In the genomic region with DNA sequence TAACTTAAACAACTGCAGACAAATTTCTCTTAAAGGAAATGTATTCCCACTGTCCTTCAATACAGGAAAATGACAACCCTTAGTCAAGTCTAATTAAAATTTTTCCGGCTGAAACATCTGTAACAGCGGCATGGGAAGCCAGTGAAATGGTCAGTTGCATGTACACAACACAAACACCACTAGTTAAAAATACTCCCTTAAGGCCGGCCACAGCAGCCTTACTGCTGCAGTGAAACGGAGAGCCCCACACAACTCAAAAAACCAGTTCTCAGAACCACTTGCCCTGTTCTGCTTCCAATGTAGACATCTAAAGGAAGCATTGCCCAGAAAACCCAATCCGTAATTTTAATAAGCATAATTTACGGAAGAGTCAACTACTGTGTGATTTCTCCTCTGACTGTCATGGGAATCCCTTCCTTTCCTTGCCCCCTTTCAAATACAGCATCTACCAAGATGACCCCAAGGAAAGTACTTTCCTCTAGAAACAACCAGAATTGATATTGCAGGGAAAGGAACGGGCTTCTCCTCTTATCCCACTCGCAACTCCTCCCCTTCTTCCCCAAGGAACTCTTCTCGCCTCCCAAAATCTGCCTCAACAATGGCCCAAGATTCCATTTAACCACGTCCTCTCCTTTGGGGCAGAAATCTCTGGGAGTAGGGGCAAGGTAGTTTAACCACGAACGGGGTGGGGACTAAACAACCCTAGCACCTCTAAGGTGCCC, we compare ENCODE assay signal across 8 cellular contexts. TPM values are rescaled to one million over a fixed set of nuclear protein-coding genes. Genes with fewer than 3 reads are reported as not detected.
DNase-seq lines count a peak whose midpoint lies in the region; ATAC-seq and TF ChIP-seq lines count a peak whose summit lies in the region.

No MANE protein-coding gene starts in this region.

- TF ChIP-seq CTCF in foreskin fibroblast (IDR thresholded peaks at IDR 0.05; ENCODE audit: low read depth, low read length) (no peak), prostate gland (IDR thresholded peaks at IDR 0.05) (no peak)

- ATAC-seq in HG02852 (IDR thresholded peaks at IDR 0.05; ENCODE audit: unreplicated experiment) (no peak), HG03108 (IDR thresholded peaks at IDR 0.05; ENCODE audit: unreplicated experiment) (no peak)

- intact Hi-C loops in prostate gland (cut with DNase I): loop anchor here (10.0 kb wide), 1 partner anchor 149 kb away; no protein-coding TSS in a partner anchor

- H3K27me3 ChIP-seq in SJSA1 (replicated peaks) (no peaks in the 10 kb centered on the region), prostate gland (replicated peaks; ENCODE audit: insufficient read depth) (no peaks in the 10 kb centered on the region)

- WGBS in prostate gland: 15% methylated on average over 12 of the region's 12 CpGs

- DNase-seq in ELR (ENCODE audit: low read depth) (peak; percentile 41), SJSA1 (ENCODE audit: low read depth in 1 of 2, low spot score in 2 of 2) (peak in 1 of 2 experiments; percentile 51), foreskin fibroblast (peak in 1 of 2 donors; percentile 52), prostate gland (ENCODE audit: low spot score) (no peak), NCI-H69 (lab: John Stamatoyannopoulos, UW) (no peak)
- DNase-seq in activated CD4-positive, CD25-positive, alpha-beta regulatory T cell (lab: John Stamatoyannopoulos, UW): no peak

- H3K27ac ChIP-seq in SJSA1 (peak overlapping the region; percentile 76), prostate gland (peak overlapping the region; percentile 74 to 75)

- H3K9me3 ChIP-seq in SJSA1 (replicated peaks): no peaks in the 10 kb centered on the region
- no peaks in the 10 kb centered on the region for H3K9me3 ChIP-seq in prostate gland

- H3K4me3 ChIP-seq in SJSA1 (peak overlapping the region; percentile 91), foreskin fibroblast (ENCODE audit: low read depth in 1 of 2, low read length in 2 of 2) (peak overlapping the region; percentile 96 to 98), prostate gland (peak overlapping the region; percentile 58 to 63)

- H3K36me3 ChIP-seq in SJSA1 (peaks cover 63% of the 10 kb centered on the region), prostate gland (no peaks in the 10 kb centered on the region)

- no peak for TF ChIP-seq POLR2A in prostate gland (IDR thresholded peaks at IDR 0.05)

- H3K4me1 ChIP-seq in SJSA1 (replicated peaks) (peaks cover 57% of the 10 kb centered on the region), prostate gland (replicated peaks) (no peaks in the 10 kb centered on the region)

RNA-seq across cellular contexts. Expression of a gene that starts 1.6 kb away (rescaled TPM):
- 352 and 372 TPM in 2 replicates for total RNA-seq in SJSA1 (2014; rRNA removed; shearing (Covaris generic))
- 10 to 100 TPM; 12.1 to 81.9 TPM for total RNA-seq in prostate gland
